In the genomic region with DNA sequence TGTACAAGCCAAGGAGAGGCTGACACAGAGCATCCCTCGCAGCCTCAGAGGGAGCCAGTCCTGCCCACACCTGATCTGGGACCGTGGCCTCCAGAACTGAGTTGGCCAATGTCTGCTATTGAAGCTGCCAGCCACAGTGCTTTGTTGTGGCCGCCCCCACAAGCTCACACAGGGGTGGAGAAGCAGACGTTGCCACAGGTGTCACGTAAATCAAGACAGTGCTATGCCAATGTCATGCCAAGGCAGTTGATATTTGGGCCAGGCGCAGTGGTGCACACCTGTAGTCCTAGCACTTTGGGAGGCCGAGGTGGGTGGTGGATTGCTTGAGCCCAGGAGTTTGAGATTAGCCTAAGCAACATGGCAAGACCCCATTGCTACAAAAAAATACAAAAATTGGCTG, we compare ENCODE assay signal across 15 cellular contexts. TPM values are rescaled to one million over a fixed set of nuclear protein-coding genes. Genes with fewer than 3 reads are reported as not detected.
A peak's percentile ranks its signal among the peaks of the same experiment; 100 is the strongest.
DNase-seq lines count a peak whose midpoint lies in the region; ATAC-seq, FAIRE-seq and TF ChIP-seq lines count a peak whose summit lies in the region.
"Had no signal": no experiment of that assay in that cellular context is flagged by ENCODE, and none has a peak within 500 bp of the region (broad histone marks: within the 10 kb centered on the region; RNA-seq: fewer than 3 reads in every experiment).

No MANE protein-coding gene starts in this region.

- H3K27ac Mint-ChIP-seq in immature natural killer cell, result peak overlapping the region in 4 of 6 donors; percentile 20 to 78 (median 51)

- peaks cover 4 to 12% (median 4%) of the 10 kb centered on the region in 3 donors for H3K36me3 Mint-ChIP-seq in immature natural killer cell

- no peak for ATAC-seq in omental fat pad (ENCODE audit: low FRiP score)
- ATAC-seq: gastroesophageal sphincter had no signal

- H3K36me3 ChIP-seq in BLaER1 treated with 17β-estradiol and CSF1 and Interleukin-3, amounts not matched to agents 10 nM and 100 nM, result peaks cover 0 to 21% (median 4%) of the 10 kb centered on the region in 11 experiments; a peak in 17 of 22 replicates
- H3K36me3 ChIP-seq: gastroesophageal sphincter had no signal

- peak; percentile 97 for DNase-seq in Jurkat, Clone E6-1 (ENCODE audit: low read depth, low spot score)
- peak; percentile 42 for DNase-seq in activated CD8-positive, alpha-beta memory T cell treated with anti-CD3 and anti-CD28 coated beads, Interleukin-2, amount 50 U/mL, for 4 hours
- DNase-seq in immature natural killer cell (peak; percentile 51 to 63 (median 55)), omental fat pad (ENCODE audit: low spot score) (no peak), DMS 273 treated with DMSO at 0.1 percent for 48 hours (lab: John Stamatoyannopoulos, UW) (no peak), D721Med (ENCODE audit: insufficient read length, low spot score) (no peak), cerebellum (ENCODE audit: low spot score) (no peak)
- DNase-seq: amniotic stem cell; BE2C; H7; NCI-H2171 treated with DMSO at 0.1 percent for 48 hours; stimulated activated CD4-positive, alpha-beta T cell treated with anti-CD3 and anti-CD28 coated beads, Interleukin-4, amount 100 ng/mL, for 1 hour had no signal

- peaks cover 9 to 18% (median 16%) of the 10 kb centered on the region in 3 donors for H3K27me3 Mint-ChIP-seq in immature natural killer cell (ENCODE audit: low read depth in 3 of 3)

- peaks cover 0 to 79% (median 0%) of the 10 kb centered on the region in 11 experiments; a peak in 10 of 22 replicates for H3K27me3 ChIP-seq in BLaER1 treated with 17β-estradiol and CSF1 and Interleukin-3, amounts not matched to agents 10 nM and 100 nM
- H3K27me3 ChIP-seq: BE2C had no signal

- peak overlapping the region in 4 of 11 experiments; percentile 7 to 60 (median 32); a peak in 4 of 22 replicates for H3K9ac ChIP-seq in BLaER1 treated with 17β-estradiol and CSF1 and Interleukin-3, amounts not matched to agents 10 nM and 100 nM

- peaks cover 43 to 64% (median 60%) of the 10 kb centered on the region in 10 experiments for H3K4me1 ChIP-seq in BLaER1 treated with 17β-estradiol and CSF1 and Interleukin-3, amounts not matched to agents 10 nM and 100 nM
- H3K4me1 ChIP-seq: BE2C had no signal

- peak overlapping the region; percentile 68 to 98 (median 94); a peak in 20 of 22 replicates for H3K4me2 ChIP-seq in BLaER1 treated with 17β-estradiol and CSF1 and Interleukin-3, amounts not matched to agents 10 nM and 100 nM

- H3K9me3 ChIP-seq in BLaER1 treated with 17β-estradiol and CSF1 and Interleukin-3, amounts not matched to agents 10 nM and 100 nM (replicated peaks in 1 of 11), result peaks cover 28 to 39% (median 34%) of the 10 kb centered on the region in 11 experiments
- H3K9me3 ChIP-seq: BE2C, gastroesophageal sphincter had no signal

- peaks cover 54 to 59% of the 10 kb centered on the region in 2 donors for H3K4me1 Mint-ChIP-seq in immature natural killer cell

- H3K27ac ChIP-seq in BLaER1 treated with 17β-estradiol and CSF1 and Interleukin-3, amounts not matched to agents 10 nM and 100 nM, result peak overlapping the region in 7 of 11 experiments; percentile 33 to 87 (median 66); a peak in 13 of 22 replicates
- H3K27ac ChIP-seq: gastroesophageal sphincter had no signal

- TF ChIP-seq CTCF in omental fat pad (IDR thresholded peaks at IDR 0.05) (no peak), D721Med (IDR thresholded peaks at IDR 0.05; ENCODE audit: insufficient read depth, missing control alignments) (no peak)

- H3K4me3 Mint-ChIP-seq in immature natural killer cell, result peak overlapping the region; percentile 6 to 81 (median 79)

- FAIRE-seq in D721Med (lab: Jason Lieb, UNC), result no peak
- FAIRE-seq: islet of Langerhans had no signal

- peaks cover 3 to 21% (median 14%) of the 10 kb centered on the region in 6 donors for H3K9me3 Mint-ChIP-seq in immature natural killer cell

- peaks cover 0 to 53% (median 27%) of the 10 kb centered on the region in 11 experiments; a peak in 17 of 22 replicates for H4K20me1 ChIP-seq in BLaER1 treated with 17β-estradiol and CSF1 and Interleukin-3, amounts not matched to agents 10 nM and 100 nM

- H3K4me3 ChIP-seq in BLaER1 treated with 17β-estradiol and CSF1 and Interleukin-3, amounts not matched to agents 10 nM and 100 nM, result no peak overlapping the region
- no peak overlapping the region for H3K4me3 ChIP-seq in Jurkat, Clone E6-1 (ENCODE audit: low read length)
- H3K4me3 ChIP-seq: gastroesophageal sphincter had no signal

RNA-seq across cellular contexts. Expression of a gene that starts 17.3 kb away (rescaled TPM):
- polyA plus RNA-seq in Jurkat, Clone E6-1 (2012; ENCODE audit: insufficient read depth, insufficient read length), result 16.2 TPM
- not detected for polyA plus RNA-seq in immature natural killer cell
- not detected for total RNA-seq in omental fat pad
- total RNA-seq in cerebellum, result not detected
- total RNA-seq: gastroesophageal sphincter had no signal

RNA-seq across cellular contexts. Expression of a gene that starts 32.7 kb away (rescaled TPM):
- polyA plus RNA-seq in Jurkat, Clone E6-1 (2012; ENCODE audit: insufficient read depth, insufficient read length), result 283 TPM
- 10 to 100 TPM; 25.9 to 61.6 (median 35.7) TPM for polyA plus RNA-seq in immature natural killer cell
- total RNA-seq in omental fat pad (100 to 1,000 TPM in 2 of 4 donors, 10 to 100 TPM in 2; 65.0 to 165 (median 106) TPM), cerebellum (60.9 TPM)

Comparison
In these comparisons a context has a peak if more than half of its experiments do, and no peak if none do; other contexts are left out.
1. DNase-seq: peak in Jurkat, Clone E6-1 (single experiment), activated CD8-positive, alpha-beta memory T cell treated with anti-CD3 and anti-CD28 coated beads, Interleukin-2, amount 50 U/mL, for 4 hours (single experiment) and immature natural killer cell (3 of 3); none in omental fat pad (single experiment), DMS 273 treated with DMSO at 0.1 percent for 48 hours (single experiment), D721Med (single experiment) and cerebellum (single experiment).